10 cellular contexts compared by ENCODE assay signal in the genomic region with DNA sequence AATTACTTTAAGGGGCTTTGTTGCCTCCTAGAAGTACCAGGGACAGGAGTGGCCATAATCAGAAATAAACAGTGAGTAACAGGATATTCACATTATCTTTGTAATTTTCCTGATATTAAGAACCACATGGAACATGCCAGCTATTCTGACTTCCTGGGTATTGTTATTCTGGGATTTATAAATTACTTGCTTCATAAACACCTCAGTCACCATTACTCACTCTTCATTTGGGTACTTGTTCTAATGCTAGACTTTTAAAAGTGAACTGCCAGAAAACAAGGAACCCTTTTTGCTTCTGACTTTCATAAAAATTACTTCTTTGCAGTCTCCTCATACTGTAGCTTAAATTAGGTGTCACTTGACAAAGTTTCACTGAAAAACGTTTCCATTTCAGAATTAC. TPM values are rescaled to one million over a fixed set of nuclear protein-coding genes. Genes with fewer than 3 reads are reported as not detected.
"Had no signal": no experiment of that assay in that cellular context is flagged by ENCODE, and none has a peak within 500 bp of the region (broad histone marks: within the 10 kb centered on the region; RNA-seq: fewer than 3 reads in every experiment).

No MANE protein-coding gene starts in this region.

- FAIRE-seq: HTR-8/SVneo, K562 had no signal

- H3K4me1 ChIP-seq: HAP-1 had no signal

- H3K4me3 ChIP-seq: GM23248, HAP-1, K562 had no signal

- H3K9me3 ChIP-seq: HAP-1 had no signal

- ATAC-seq: HCT116, K562 had no signal

- H3K27ac ChIP-seq: GM23248, HL-60 had no signal

- DNase-seq: GM23248, GOT3, H7, HFFc6, IMR-90 had no signal

- H3K36me3 ChIP-seq: HAP-1 had no signal

- H3K9ac ChIP-seq: GM23248 had no signal

- H2AFZ ChIP-seq: GM23248 had no signal

RNA-seq across cellular contexts. Expression of a gene that starts 29.7 kb away (rescaled TPM):
- total RNA-seq: H7, K562 had no signal
